Comparison of ENCODE assay signal across 2 cellular contexts in genomic region chr1:180609643-180610555, GRCh38.
A peak's percentile ranks its signal among the peaks of the same experiment; 100 is the strongest.
TF ChIP-seq lines count a peak whose summit lies in the region.

No MANE protein-coding gene starts in this region.

TF ChIP-seq in A549, 52 proteins besides CTCF, POLR2A, EP300 and RAD21:
- TF ChIP-seq BHLHE40 (IDR thresholded peaks at IDR 0.05; ENCODE audit: low read depth, low read length) (no peak), USF2 (IDR thresholded peaks at IDR 0.05) (peak; percentile 46; the same call in 1 of the 2 replicates)
TF ChIP-seq in A549: peak in this region for 1.

TF ChIP-seq in SK-N-SH treated with all-trans-retinoic acid at 6 μM for 48 hours, 23 proteins besides CTCF, POLR2A, EP300 and RAD21:
- TF ChIP-seq RARB (CRISPR knock-in tag; IDR thresholded peaks at IDR 0.05) (no peak), ESRRG (CRISPR knock-in tag; IDR thresholded peaks at IDR 0.05) (no peak), ISL1 (CRISPR knock-in tag; IDR thresholded peaks at IDR 0.05) (no peak), TOX (CRISPR knock-in tag; IDR thresholded peaks at IDR 0.05; ENCODE audit: borderline replicate concordance) (no peak), PPARA (CRISPR knock-in tag; IDR thresholded peaks at IDR 0.05; ENCODE audit: borderline replicate concordance) (no peak), OSR1 (CRISPR knock-in tag; IDR thresholded peaks at IDR 0.05) (no peak), ZNF565 (CRISPR knock-in tag; conservative IDR thresholded peaks at IDR 0.05; ENCODE audit: low read depth) (no peak), PATZ1 (CRISPR knock-in tag; IDR thresholded peaks at IDR 0.05; ENCODE audit: borderline replicate concordance) (no peak), POU6F1 (CRISPR knock-in tag; IDR thresholded peaks at IDR 0.05; ENCODE audit: borderline replicate concordance, low read depth) (no peak), TSHZ2 (CRISPR knock-in tag; IDR thresholded peaks at IDR 0.05) (no peak), TCF4 (CRISPR knock-in tag; IDR thresholded peaks at IDR 0.05; ENCODE audit: borderline replicate concordance) (no peak), GLIS3 (CRISPR knock-in tag; IDR thresholded peaks at IDR 0.05) (no peak), ARNTL (CRISPR knock-in tag; IDR thresholded peaks at IDR 0.05; ENCODE audit: borderline replicate concordance, low read depth) (no peak), ZC3H10 (CRISPR knock-in tag; IDR thresholded peaks at IDR 0.05) (no peak)
